Comparison of ENCODE assay signal across 11 cellular contexts in the genomic region with DNA sequence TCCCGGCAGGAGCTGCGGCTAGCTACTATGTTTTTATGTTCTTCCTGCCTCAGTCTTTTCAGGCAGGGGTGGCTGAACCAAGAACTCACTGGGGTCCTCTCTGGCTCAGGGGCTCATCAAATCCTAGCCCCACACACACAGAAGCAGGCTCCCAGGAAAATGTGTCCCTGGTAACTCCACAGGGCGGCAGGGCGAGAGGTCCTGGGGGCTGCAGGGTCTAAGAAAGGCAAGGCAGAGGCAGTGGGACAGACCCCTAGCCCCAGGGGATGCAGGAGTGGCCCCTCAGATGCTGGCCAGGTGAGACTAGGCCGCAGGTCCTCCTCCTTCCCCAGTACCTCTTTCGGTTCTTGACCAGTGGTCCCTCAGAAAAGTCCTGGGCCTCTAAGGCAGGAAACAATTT. TPM values are rescaled to one million over a fixed set of nuclear protein-coding genes. Genes with fewer than 3 reads are reported as not detected.
DNase-seq lines count a peak whose midpoint lies in the region; ATAC-seq and TF ChIP-seq lines count a peak whose summit lies in the region.
"Had no signal": no experiment of that assay in that cellular context is flagged by ENCODE, and none has a peak within 500 bp of the region (broad histone marks: within the 10 kb centered on the region; RNA-seq: fewer than 3 reads in every experiment).

No MANE protein-coding gene starts in this region.

- H4K20me1 ChIP-seq in SK-N-SH (ENCODE audit: insufficient read depth), result peaks cover 7% of the 10 kb centered on the region; the same call in 1 of the 2 replicates

- no peak for DNase-seq in activated CD8-positive, alpha-beta memory T cell treated with anti-CD3 and anti-CD28 coated beads, Interleukin-2, amount 10 ng/mL, durations not matched to agents 7 days and 5 days
- no peak for DNase-seq in activated CD8-positive, alpha-beta memory T cell treated with anti-CD3 and anti-CD28 coated beads, Interleukin-2, amount 50 U/mL, for 48 hours
- DNase-seq in T-helper 17 cell (no peak), immature natural killer cell (no peak), GM10266 (ENCODE audit: extremely low spot score) (no peak), NCI-H146 treated with DMSO at 0.1 percent for 48 hours (lab: John Stamatoyannopoulos, UW; ENCODE audit: unreplicated experiment) (no peak), SK-N-SH (no peak)
- DNase-seq: foreskin keratinocyte, NCI-H2171 had no signal

- H3K4me1 ChIP-seq in subcutaneous abdominal adipose tissue (ENCODE audit: control insufficient read depth in 5 of 5, insufficient read depth in 5 of 5, low read length in 5 of 5), result peaks cover 27 to 65% (median 61%) of the 10 kb centered on the region in 5 donors
- peaks cover 10 to 11% of the 10 kb centered on the region in 2 experiments; a peak in 2 of 4 replicates for H3K4me1 ChIP-seq in SK-N-SH (ENCODE audit: control insufficient read depth in 1 of 2, insufficient read depth in 2 of 2, low read depth in 1 of 2, low read length in 1 of 2)

- no peak for ATAC-seq in activated CD8-positive, alpha-beta memory T cell treated with anti-CD3 and anti-CD28 coated beads, Interleukin-2, amount 10 ng/mL, durations not matched to agents 7 days and 5 days
- no peak for ATAC-seq in T-helper 17 cell
- ATAC-seq: foreskin keratinocyte had no signal

- H3K9me3 ChIP-seq in T-helper 17 cell (ENCODE audit: control insufficient read depth, low read length, poor library complexity, severe bottlenecking) (no peaks in the 10 kb centered on the region), subcutaneous abdominal adipose tissue (ENCODE audit: control insufficient read depth in 5 of 5, low read length in 5 of 5) (no peaks in the 10 kb centered on the region), SK-N-SH (no peaks in the 10 kb centered on the region)

- H3F3A ChIP-seq in SK-N-SH (replicated peaks; ENCODE audit: insufficient read depth), result no peaks in the 10 kb centered on the region

- no peaks in the 10 kb centered on the region for H3K27me3 ChIP-seq in subcutaneous abdominal adipose tissue (ENCODE audit: control insufficient read depth in 5 of 5, insufficient read depth in 4 of 5, low read length in 5 of 5)
- H3K27me3 ChIP-seq in SK-N-SH (ENCODE audit: insufficient read depth), result no peaks in the 10 kb centered on the region
- H3K27me3 ChIP-seq: foreskin keratinocyte had no signal

- POLR2A ChIA-PET in SK-N-SH (lab: Yijun Ruan, JAX), result no interaction called here

- TF ChIP-seq CTCF in GM10266 (IDR thresholded peaks at IDR 0.05; ENCODE audit: control insufficient read depth, insufficient read depth, low read depth, missing control alignments) (no peak), SK-N-SH (IDR thresholded peaks at IDR 0.05) (no peak)

- peaks cover 63% of the 10 kb centered on the region for H3K4me1 Mint-ChIP-seq in activated CD8-positive, alpha-beta memory T cell treated with anti-CD3 and anti-CD28 coated beads, Interleukin-2, amount 10 ng/mL, durations not matched to agents 7 days and 5 days
- H3K4me1 Mint-ChIP-seq in T-helper 17 cell (peaks cover 40% of the 10 kb centered on the region), immature natural killer cell (peaks cover 82 to 83% of the 10 kb centered on the region in 2 donors)
- H3K4me1 Mint-ChIP-seq: neural crest cell had no signal

- peaks cover 63% of the 10 kb centered on the region for H3K36me3 Mint-ChIP-seq in activated CD8-positive, alpha-beta memory T cell treated with anti-CD3 and anti-CD28 coated beads, Interleukin-2, amount 10 ng/mL, durations not matched to agents 7 days and 5 days
- H3K36me3 Mint-ChIP-seq in T-helper 17 cell (ENCODE audit: low read depth), result peaks cover 6% of the 10 kb centered on the region
- peaks cover 5 to 22% (median 22%) of the 10 kb centered on the region in 3 donors for H3K36me3 Mint-ChIP-seq in immature natural killer cell

- no peaks in the 10 kb centered on the region for H3K27me3 Mint-ChIP-seq in activated CD8-positive, alpha-beta memory T cell treated with anti-CD3 and anti-CD28 coated beads, Interleukin-2, amount 10 ng/mL, durations not matched to agents 7 days and 5 days
- H3K27me3 Mint-ChIP-seq in T-helper 17 cell (no peaks in the 10 kb centered on the region), immature natural killer cell (ENCODE audit: low read depth in 3 of 3) (peaks cover 4 to 19% (median 9%) of the 10 kb centered on the region in 3 donors)

- H3K9me2 ChIP-seq in SK-N-SH, result no peaks in the 10 kb centered on the region

- peaks cover 3% of the 10 kb centered on the region for H3K9me3 Mint-ChIP-seq in activated CD8-positive, alpha-beta memory T cell treated with anti-CD3 and anti-CD28 coated beads, Interleukin-2, amount 10 ng/mL, durations not matched to agents 7 days and 5 days (ENCODE audit: low read depth)
- H3K9me3 Mint-ChIP-seq in immature natural killer cell, result peaks cover 6 to 12% (median 10%) of the 10 kb centered on the region in 6 donors
- H3K9me3 Mint-ChIP-seq: neural crest cell had no signal

- H3K9ac ChIP-seq in subcutaneous abdominal adipose tissue (ENCODE audit: low read length in 5 of 5) (peak overlapping the region in 1 of 5 donors; percentile 16), SK-N-SH (no peak overlapping the region)

- TF ChIP-seq RAD21 in SK-N-SH (IDR thresholded peaks at IDR 0.05; ENCODE audit: low read length), result no peak

- H2AFZ ChIP-seq in SK-N-SH (ENCODE audit: low read depth), result no peak overlapping the region

- CTCF ChIA-PET in activated CD8-positive, alpha-beta memory T cell treated with anti-CD3 and anti-CD28 coated beads, Interleukin-2, amount 10 ng/mL, durations not matched to agents 7 days and 5 days (lab: Charles Lee), result interaction anchor here (1.1 to 1.4 kb wide), 4 partner anchors 14 to 72 kb away, joined by 3 to 4 read pairs (median 3); no protein-coding TSS in a partner anchor
- CTCF ChIA-PET in SK-N-SH (lab: Yijun Ruan, JAX), result interaction anchor here (1.2 to 4.2 kb wide), 2 partner anchors 72 to 221 kb away, joined by 3 to 18 read pairs; no protein-coding TSS in a partner anchor

- no peak overlapping the region for H3K4me2 ChIP-seq in SK-N-SH

- H3K4me3 Mint-ChIP-seq in activated CD8-positive, alpha-beta memory T cell treated with anti-CD3 and anti-CD28 coated beads, Interleukin-2, amount 10 ng/mL, durations not matched to agents 7 days and 5 days, result no peak overlapping the region
- H3K4me3 Mint-ChIP-seq in T-helper 17 cell (peak overlapping the region; percentile 76), immature natural killer cell (peak overlapping the region; percentile 69 to 82 (median 74))
- H3K4me3 Mint-ChIP-seq: neural crest cell had no signal

- H3K36me3 ChIP-seq in subcutaneous abdominal adipose tissue (ENCODE audit: control insufficient read depth in 5 of 5, insufficient read depth in 5 of 5, low read length in 5 of 5) (peaks cover 0 to 47% (median 44%) of the 10 kb centered on the region in 5 donors), SK-N-SH (replicated peaks in 1 of 2; ENCODE audit: control insufficient read depth in 1 of 2, insufficient read depth in 2 of 2, low read length in 1 of 2) (peaks cover 42 to 60% of the 10 kb centered on the region in 2 experiments)

- no peak for TF ChIP-seq EP300 in SK-N-SH (IDR thresholded peaks at IDR 0.05; ENCODE audit: borderline replicate concordance in 1 of 2, low read depth in 1 of 2, low read length in 1 of 2)

- 100% methylated on average over 2 of the region's 6 CpGs for WGBS in SK-N-SH (ENCODE audit: low lambda C conversion rate)

- peak overlapping the region; percentile 30 for H3K27ac ChIP-seq in subcutaneous abdominal adipose tissue (ENCODE audit: low read depth, low read length)
- H3K27ac ChIP-seq in SK-N-SH (ENCODE audit: low read depth in 2 of 2, low read length in 1 of 2), result no peak overlapping the region; a peak in 1 of 4 replicates
- H3K27ac ChIP-seq: foreskin keratinocyte had no signal

- H3K27ac Mint-ChIP-seq in activated CD8-positive, alpha-beta memory T cell treated with anti-CD3 and anti-CD28 coated beads, Interleukin-2, amount 10 ng/mL, durations not matched to agents 7 days and 5 days, result peak overlapping the region; percentile 83
- peak overlapping the region; percentile 90 for H3K27ac Mint-ChIP-seq in T-helper 17 cell
- H3K27ac Mint-ChIP-seq in immature natural killer cell, result peak overlapping the region; percentile 78 to 92 (median 86)

- peaks cover 40% of the 10 kb centered on the region for H3K79me2 ChIP-seq in SK-N-SH (ENCODE audit: insufficient read depth)

- H3K4me3 ChIP-seq in subcutaneous abdominal adipose tissue (ENCODE audit: low read depth in 1 of 5, low read length in 5 of 5) (peak overlapping the region in 1 of 5 donors; percentile 20), SK-N-SH (ENCODE audit: low read depth in 2 of 2, low read length in 1 of 2) (no peak overlapping the region)

TF ChIP-seq in SK-N-SH, 30 proteins besides CTCF, POLR2A, EP300 and RAD21 (continues in another document):
- TF ChIP-seq JUND (IDR thresholded peaks at IDR 0.05) (no peak), RXRA (IDR thresholded peaks at IDR 0.05; ENCODE audit: borderline replicate concordance, low read depth) (no peak), CHD2 (IDR thresholded peaks at IDR 0.05; ENCODE audit: low read length, partially characterized antibody) (no peak), NFIC (IDR thresholded peaks at IDR 0.05; ENCODE audit: borderline replicate concordance) (no peak), RCOR1 (IDR thresholded peaks at IDR 0.05; ENCODE audit: low read length) (no peak), EZH2phosphoT487 (IDR thresholded peaks at IDR 0.05; ENCODE audit: borderline replicate concordance, low read depth) (no peak), GABPA (IDR thresholded peaks at IDR 0.05; ENCODE audit: low read depth) (no peak)

RNA-seq across cellular contexts. Expression of a gene that starts 48.9 kb away (rescaled TPM):
- total RNA-seq in activated CD8-positive, alpha-beta memory T cell treated with anti-CD3 and anti-CD28 coated beads, Interleukin-2, amount 10 ng/mL, durations not matched to agents 7 days and 5 days, result not detected
- not detected for total RNA-seq in T-helper 17 cell
- polyA plus RNA-seq in immature natural killer cell (not detected), SK-N-SH (2012; rRNA removed) (0.07 and 0.34 TPM in 2 replicates)
- 0.18 and 0.49 TPM in 2 replicates for polyA plus RNA-seq in SK-N-SH (2012; cell fraction: cytosol; rRNA removed)
- 0.61 TPM in 2 replicates for polyA plus RNA-seq in SK-N-SH (2012; cell fraction: nucleus; rRNA removed)
- total RNA-seq: foreskin keratinocyte had no signal
- polyA plus RNA-seq: foreskin keratinocyte had no signal

RNA-seq across cellular contexts. Expression of a gene that starts 50.1 kb away (rescaled TPM):
- total RNA-seq in activated CD8-positive, alpha-beta memory T cell treated with anti-CD3 and anti-CD28 coated beads, Interleukin-2, amount 10 ng/mL, durations not matched to agents 7 days and 5 days, result 10 to 100 TPM; 65.9 to 72.7 TPM
- total RNA-seq in T-helper 17 cell, result 10 to 100 TPM; 67.6 to 75.8 TPM
- polyA plus RNA-seq in immature natural killer cell (100 to 1,000 TPM; 114 to 174 (median 129) TPM), SK-N-SH (2012; rRNA removed) (53.2 and 105 TPM in 2 replicates)
- polyA plus RNA-seq in SK-N-SH (2012; cell fraction: cytosol; rRNA removed), result 68.1 and 147 TPM in 2 replicates
- polyA plus RNA-seq in SK-N-SH (2012; cell fraction: nucleus; rRNA removed), result 66.6 and 79.5 TPM in 2 replicates

RNA-seq across cellular contexts. Expression of a gene that starts 53.0 kb away (rescaled TPM):
- 100 to 1,000 TPM; 164 to 262 TPM for total RNA-seq in activated CD8-positive, alpha-beta memory T cell treated with anti-CD3 and anti-CD28 coated beads, Interleukin-2, amount 10 ng/mL, durations not matched to agents 7 days and 5 days
- total RNA-seq in T-helper 17 cell, result 100 to 1,000 TPM; 285 to 303 TPM
- 10 to 100 TPM in 1 of 3 donors, 1 to 10 TPM in 2; 7.9 to 28.4 (median 9.9) TPM for polyA plus RNA-seq in immature natural killer cell
- polyA plus RNA-seq in SK-N-SH (2012; rRNA removed), result 15.5 and 20.3 TPM in 2 replicates
- 2.6 and 5.5 TPM in 2 replicates for polyA plus RNA-seq in SK-N-SH (2012; cell fraction: cytosol; rRNA removed)
- 152 and 177 TPM in 2 replicates for polyA plus RNA-seq in SK-N-SH (2012; cell fraction: nucleus; rRNA removed)
